Comparison of ENCODE assay signal across 1 cellular context in the genomic region with DNA sequence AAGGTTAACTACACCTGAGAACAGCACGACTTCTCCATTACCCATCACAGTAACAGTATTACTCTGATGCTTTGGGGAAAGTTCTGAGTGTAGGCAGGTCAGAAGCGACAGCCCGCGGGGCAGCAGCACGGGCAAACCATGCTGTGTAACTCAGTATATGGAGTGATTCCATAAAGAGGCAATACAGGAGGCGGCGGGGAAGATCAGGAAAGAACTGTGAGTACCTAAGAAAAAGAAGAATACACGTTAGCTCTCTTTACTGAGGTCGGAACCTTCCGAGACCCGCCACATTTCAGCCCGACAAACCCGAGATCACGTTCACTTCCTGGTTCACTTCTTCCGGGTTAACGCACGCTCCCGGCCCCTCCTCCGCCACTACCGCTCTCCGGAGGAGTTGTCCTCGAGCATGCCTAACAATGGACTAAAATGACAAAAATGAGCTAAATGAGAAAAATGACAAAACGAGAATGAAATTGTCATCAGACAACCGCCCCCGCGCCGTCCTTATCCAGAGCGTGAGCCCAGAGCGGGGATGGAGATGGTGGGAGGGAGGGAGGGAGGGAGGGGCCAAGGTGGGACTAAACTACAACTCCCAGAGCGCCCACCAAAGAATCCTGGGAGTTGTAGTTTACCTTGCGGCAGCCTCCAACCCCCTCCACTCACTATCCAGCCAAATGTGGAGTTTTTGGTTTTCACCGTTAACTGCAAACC.
TF ChIP-seq lines count a peak whose summit lies in the region.

Gene MTRF1 (minus strand): TSS at position 316 of the 711 bp plus-strand sequence. CDS start 2,669 bp downstream, outside the sequence.

TF ChIP-seq in HepG2, 621 proteins besides CTCF, POLR2A, EP300 and RAD21 (continued from another document and continues in another):
- TF ChIP-seq JUN (CRISPR knock-in tag; IDR thresholded peaks at IDR 0.05) (no peak), GRHL1 (CRISPR knock-in tag; conservative IDR thresholded peaks at IDR 0.05) (no peak), PRDM10 (CRISPR knock-in tag; IDR thresholded peaks at IDR 0.05; ENCODE audit: low read depth) (0 out of 2 replicates have a peak, but pooled peaks have one; percentile 31), ZNF773 (CRISPR knock-in tag; IDR thresholded peaks at IDR 0.05; ENCODE audit: borderline replicate concordance) (no peak), LRRFIP1 (CRISPR knock-in tag; conservative IDR thresholded peaks at IDR 0.05) (no peak), ZNF225 (CRISPR knock-in tag; IDR thresholded peaks at IDR 0.05) (no peak), YY1 (IDR thresholded peaks at IDR 0.05; ENCODE audit: insufficient read depth, insufficient replicate concordance, low read depth, low read length) (peak; percentile 40), TGIF2 (CRISPR knock-in tag; IDR thresholded peaks at IDR 0.05) (peak; percentile 64; the same call in 1 of the 2 replicates), NFIC (IDR thresholded peaks at IDR 0.05; ENCODE audit: low read length) (no peak), SP2 (CRISPR knock-in tag; IDR thresholded peaks at IDR 0.05) (0 out of 2 replicates have a peak, but pooled peaks have one; percentile 34), ZNF101 (CRISPR knock-in tag; IDR thresholded peaks at IDR 0.05; ENCODE audit: borderline replicate concordance, low read depth) (no peak), ZNF772 (CRISPR knock-in tag; IDR thresholded peaks at IDR 0.05) (no peak), NR2C2 (CRISPR knock-in tag; IDR thresholded peaks at IDR 0.05; ENCODE audit: borderline replicate concordance) (peak; percentile 99), XRCC5 (optimal IDR thresholded peaks at IDR 0.05; ENCODE audit: low read length) (peak; percentile 77), HOXA3 (CRISPR knock-in tag; IDR thresholded peaks at IDR 0.05) (peak; percentile 58; the same call in 1 of the 2 replicates), KMT2B (CRISPR knock-in tag; IDR thresholded peaks at IDR 0.05) (peak; percentile 85), ZEB1 (IDR thresholded peaks at IDR 0.05; ENCODE audit: insufficient replicate concordance, low read depth) (peak; percentile 70), HNRNPL (IDR thresholded peaks at IDR 0.05; ENCODE audit: low read depth, low read length) (no peak), HIC2 (CRISPR knock-in tag; IDR thresholded peaks at IDR 0.05; ENCODE audit: low read depth) (no peak), GMEB1 (CRISPR knock-in tag; IDR thresholded peaks at IDR 0.05; ENCODE audit: borderline replicate concordance) (peak; percentile 62; the same call in 1 of the 2 replicates), NFYC (CRISPR knock-in tag; IDR thresholded peaks at IDR 0.05) (0 out of 2 replicates have a peak, but pooled peaks have one; percentile 11), NFKBIZ (CRISPR knock-in tag; IDR thresholded peaks at IDR 0.05) (0 out of 2 replicates have a peak, but pooled peaks have one; percentile 50), AGO1 (IDR thresholded peaks at IDR 0.05; ENCODE audit: low read depth, low read length, poor library complexity, severe bottlenecking) (no peak), ZNF10 (CRISPR knock-in tag; IDR thresholded peaks at IDR 0.05; ENCODE audit: borderline replicate concordance, low read depth) (no peak), ZNF644 (CRISPR knock-in tag; IDR thresholded peaks at IDR 0.05; ENCODE audit: low read depth) (no peak), MAZ (IDR thresholded peaks at IDR 0.05; ENCODE audit: borderline replicate concordance, low read depth, low read length) (peak; percentile 69; the same call in 1 of the 2 replicates), MAZ (CRISPR knock-in tag; IDR thresholded peaks at IDR 0.05; ENCODE audit: low read depth) (peak; percentile 68; the same call in 1 of the 2 replicates)
- TF ChIP-seq, protein P1, sequence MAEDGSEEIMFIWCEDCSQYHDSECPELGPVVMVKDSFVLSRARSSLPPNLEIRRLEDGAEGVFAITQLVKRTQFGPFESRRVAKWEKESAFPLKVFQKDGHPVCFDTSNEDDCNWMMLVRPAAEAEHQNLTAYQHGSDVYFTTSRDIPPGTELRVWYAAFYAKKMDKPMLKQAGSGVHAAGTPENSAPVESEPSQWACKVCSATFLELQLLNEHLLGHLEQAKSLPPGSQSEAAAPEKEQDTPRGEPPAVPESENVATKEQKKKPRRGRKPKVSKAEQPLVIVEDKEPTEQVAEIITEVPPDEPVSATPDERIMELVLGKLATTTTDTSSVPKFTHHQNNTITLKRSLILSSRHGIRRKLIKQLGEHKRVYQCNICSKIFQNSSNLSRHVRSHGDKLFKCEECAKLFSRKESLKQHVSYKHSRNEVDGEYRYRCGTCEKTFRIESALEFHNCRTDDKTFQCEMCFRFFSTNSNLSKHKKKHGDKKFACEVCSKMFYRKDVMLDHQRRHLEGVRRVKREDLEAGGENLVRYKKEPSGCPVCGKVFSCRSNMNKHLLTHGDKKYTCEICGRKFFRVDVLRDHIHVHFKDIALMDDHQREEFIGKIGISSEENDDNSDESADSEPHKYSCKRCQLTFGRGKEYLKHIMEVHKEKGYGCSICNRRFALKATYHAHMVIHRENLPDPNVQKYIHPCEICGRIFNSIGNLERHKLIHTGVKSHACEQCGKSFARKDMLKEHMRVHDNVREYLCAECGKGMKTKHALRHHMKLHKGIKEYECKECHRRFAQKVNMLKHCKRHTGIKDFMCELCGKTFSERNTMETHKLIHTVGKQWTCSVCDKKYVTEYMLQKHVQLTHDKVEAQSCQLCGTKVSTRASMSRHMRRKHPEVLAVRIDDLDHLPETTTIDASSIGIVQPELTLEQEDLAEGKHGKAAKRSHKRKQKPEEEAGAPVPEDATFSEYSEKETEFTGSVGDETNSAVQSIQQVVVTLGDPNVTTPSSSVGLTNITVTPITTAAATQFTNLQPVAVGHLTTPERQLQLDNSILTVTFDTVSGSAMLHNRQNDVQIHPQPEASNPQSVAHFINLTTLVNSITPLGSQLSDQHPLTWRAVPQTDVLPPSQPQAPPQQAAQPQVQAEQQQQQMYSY (CRISPR knock-in tag; IDR thresholded peaks at IDR 0.05): no peak
- TF ChIP-seq, protein P2, sequence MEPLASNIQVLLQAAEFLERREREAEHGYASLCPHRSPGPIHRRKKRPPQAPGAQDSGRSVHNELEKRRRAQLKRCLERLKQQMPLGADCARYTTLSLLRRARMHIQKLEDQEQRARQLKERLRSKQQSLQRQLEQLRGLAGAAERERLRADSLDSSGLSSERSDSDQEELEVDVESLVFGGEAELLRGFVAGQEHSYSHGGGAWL (CRISPR knock-in tag; IDR thresholded peaks at IDR 0.05): peak; percentile 43; the same call in 1 of the 2 replicates
- TF ChIP-seq, protein P3, sequence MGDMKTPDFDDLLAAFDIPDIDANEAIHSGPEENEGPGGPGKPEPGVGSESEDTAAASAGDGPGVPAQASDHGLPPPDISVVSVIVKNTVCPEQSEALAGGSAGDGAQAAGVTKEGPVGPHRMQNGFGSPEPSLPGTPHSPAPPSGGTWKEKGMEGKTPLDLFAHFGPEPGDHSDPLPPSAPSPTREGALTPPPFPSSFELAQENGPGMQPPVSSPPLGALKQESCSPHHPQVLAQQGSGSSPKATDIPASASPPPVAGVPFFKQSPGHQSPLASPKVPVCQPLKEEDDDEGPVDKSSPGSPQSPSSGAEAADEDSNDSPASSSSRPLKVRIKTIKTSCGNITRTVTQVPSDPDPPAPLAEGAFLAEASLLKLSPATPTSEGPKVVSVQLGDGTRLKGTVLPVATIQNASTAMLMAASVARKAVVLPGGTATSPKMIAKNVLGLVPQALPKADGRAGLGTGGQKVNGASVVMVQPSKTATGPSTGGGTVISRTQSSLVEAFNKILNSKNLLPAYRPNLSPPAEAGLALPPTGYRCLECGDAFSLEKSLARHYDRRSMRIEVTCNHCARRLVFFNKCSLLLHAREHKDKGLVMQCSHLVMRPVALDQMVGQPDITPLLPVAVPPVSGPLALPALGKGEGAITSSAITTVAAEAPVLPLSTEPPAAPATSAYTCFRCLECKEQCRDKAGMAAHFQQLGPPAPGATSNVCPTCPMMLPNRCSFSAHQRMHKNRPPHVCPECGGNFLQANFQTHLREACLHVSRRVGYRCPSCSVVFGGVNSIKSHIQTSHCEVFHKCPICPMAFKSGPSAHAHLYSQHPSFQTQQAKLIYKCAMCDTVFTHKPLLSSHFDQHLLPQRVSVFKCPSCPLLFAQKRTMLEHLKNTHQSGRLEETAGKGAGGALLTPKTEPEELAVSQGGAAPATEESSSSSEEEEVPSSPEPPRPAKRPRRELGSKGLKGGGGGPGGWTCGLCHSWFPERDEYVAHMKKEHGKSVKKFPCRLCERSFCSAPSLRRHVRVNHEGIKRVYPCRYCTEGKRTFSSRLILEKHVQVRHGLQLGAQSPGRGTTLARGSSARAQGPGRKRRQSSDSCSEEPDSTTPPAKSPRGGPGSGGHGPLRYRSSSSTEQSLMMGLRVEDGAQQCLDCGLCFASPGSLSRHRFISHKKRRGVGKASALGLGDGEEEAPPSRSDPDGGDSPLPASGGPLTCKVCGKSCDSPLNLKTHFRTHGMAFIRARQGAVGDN (CRISPR knock-in tag; IDR thresholded peaks at IDR 0.05): peak; percentile 41; the same call in 1 of the 2 replicates
- TF ChIP-seq, protein P4, sequence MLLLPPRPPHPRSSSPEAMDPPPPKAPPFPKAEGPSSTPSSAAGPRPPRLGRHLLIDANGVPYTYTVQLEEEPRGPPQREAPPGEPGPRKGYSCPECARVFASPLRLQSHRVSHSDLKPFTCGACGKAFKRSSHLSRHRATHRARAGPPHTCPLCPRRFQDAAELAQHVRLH (CRISPR knock-in tag; IDR thresholded peaks at IDR 0.05; ENCODE audit: borderline replicate concordance, low read depth): 0 out of 2 replicates have a peak, but pooled peaks have one; percentile 38
